Comparison of ENCODE assay signal across 23 cellular contexts in the genomic region with DNA sequence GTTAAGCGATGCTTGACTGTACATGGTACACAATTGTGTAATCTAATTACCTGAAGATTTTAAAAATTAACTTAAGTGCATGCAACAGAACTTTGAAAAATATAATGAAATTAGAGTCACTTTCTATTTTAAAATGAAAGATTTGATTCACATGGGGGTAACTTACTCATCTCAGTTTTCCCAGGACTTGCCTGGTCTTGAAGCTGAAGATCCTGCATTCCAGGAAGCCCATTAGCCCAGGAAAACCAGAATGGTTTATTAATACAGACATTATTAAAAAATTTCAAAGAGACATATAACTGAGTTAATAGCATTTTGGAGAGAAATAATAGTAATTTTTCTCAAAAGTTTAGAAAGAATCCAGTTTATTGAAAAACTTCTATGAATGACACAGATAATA.
"Had no signal": no experiment of that assay in that cellular context is flagged by ENCODE, and none has a peak within 500 bp of the region (broad histone marks: within the 10 kb centered on the region; RNA-seq: fewer than 3 reads in every experiment).

No MANE protein-coding gene starts in this region.

- H3K27ac ChIP-seq: left lung, lower lobe of right lung, ovary, right atrium auricular region, right lobe of liver, tibial nerve, uterus had no signal

- H3K9me3 ChIP-seq: left lung, lower lobe of right lung, mucosa of descending colon, ovary, right atrium auricular region, right lobe of liver, tibial nerve, uterus had no signal

- H3K36me3 ChIP-seq: left lung, lower lobe of right lung, ovary, right atrium auricular region, right lobe of liver, tibial nerve, uterus had no signal

- DNase-seq: hippocampal formation; kidney; left colon; left lung; lower lobe of right lung; mesendoderm; mucosa of descending colon; naive thymus-derived CD4-positive, alpha-beta T cell; ovary; right lobe of liver; stimulated activated CD4-positive, alpha-beta T cell treated with anti-CD3 and anti-CD28 coated beads, Interleukin-1b, Interleukin-23, amount 100 ng/mL, for 48 hours; stimulated activated CD4-positive, alpha-beta T cell treated with anti-CD3 and anti-CD28 coated beads, Interleukin-2, amount 100 ng/mL, for 48 hours; stimulated activated CD4-positive, alpha-beta T cell treated with anti-CD3 and anti-CD28 coated beads, Interleukin-4, amount 100 ng/mL, for 4 hours; stimulated activated CD8-positive, alpha-beta memory T cell treated with anti-CD3 and anti-CD28 coated beads, Interleukin-4, amount 100 ng/mL, for 48 hours; stimulated activated naive CD4-positive, alpha-beta T cell treated with Interleukin-2 at 50 U/mL for 16 hours; stimulated activated naive CD8-positive, alpha-beta T cell treated with anti-CD3 and anti-CD28 coated beads, Interleukin-15, amount 100 ng/mL, for 72 hours; substantia nigra; uterus had no signal

- ATAC-seq: left lung; lower lobe of right lung; mucosa of descending colon; naive thymus-derived CD4-positive, alpha-beta T cell; natural killer cell treated with Interleukin-12 subunit alpha and Interleukin-12 subunit beta and Interleukin-15 and Interleukin-18, amount 100 ng/mL, for 72 hours; right lobe of liver; stimulated activated memory B cell treated with anti-CD40 and anti-IgM and Interleukin-4, amounts not matched to agents 10 μg/mL and 1 μg/mL and 100 μg/mL, for 72 hours; stimulated activated naive CD8-positive, alpha-beta T cell treated with anti-CD3 and anti-CD28 coated beads, Interleukin-15, amount 100 ng/mL, for 72 hours had no signal

- H3K4me2 ChIP-seq: smooth muscle cell had no signal

- H3K27me3 ChIP-seq: left lung, ovary, right atrium auricular region, right lobe of liver, tibial nerve, uterus had no signal

- H3K4me1 ChIP-seq: left lung, lower lobe of right lung, right atrium auricular region, right lobe of liver, tibial nerve, uterus had no signal

- H3K4me3 ChIP-seq: left lung, lower lobe of right lung, mucosa of descending colon, ovary, right atrium auricular region, right lobe of liver, smooth muscle cell, tibial nerve, uterus had no signal
